Comparison of ENCODE assay signal across 8 cellular contexts in genomic region chr10:17669185-17669872, GRCh38. TPM values are rescaled to one million over a fixed set of nuclear protein-coding genes. Genes with fewer than 3 reads are reported as not detected.
DNase-seq lines count a peak whose midpoint lies in the region; ATAC-seq and TF ChIP-seq lines count a peak whose summit lies in the region.

No MANE protein-coding gene starts in this region.

- TF ChIP-seq CTCF in natural killer cell (IDR thresholded peaks at IDR 0.05) (no peak), left lung (IDR thresholded peaks at IDR 0.05) (no peak), progenitor cell of endocrine pancreas (IDR thresholded peaks at IDR 0.05; ENCODE audit: unreplicated experiment) (no peak)

- ATAC-seq in GM18867 (IDR thresholded peaks at IDR 0.05; ENCODE audit: unreplicated experiment) (peak; percentile 71), HG02759 (IDR thresholded peaks at IDR 0.05; ENCODE audit: unreplicated experiment) (peak; percentile 73), natural killer cell (peak; percentile 21 to 61 (median 57)), left lung (no peak)

- no peaks in the 10 kb centered on the region for H3K9me3 ChIP-seq in left lung

- no peaks in the 10 kb centered on the region for H3K27me3 Mint-ChIP-seq in natural killer cell (ENCODE audit: low read depth in 2 of 2)
- no peaks in the 10 kb centered on the region for H3K27me3 Mint-ChIP-seq in progenitor cell of endocrine pancreas

- no peaks in the 10 kb centered on the region for H3K9me3 Mint-ChIP-seq in natural killer cell
- H3K9me3 Mint-ChIP-seq in progenitor cell of endocrine pancreas (ENCODE audit: low read depth) = no peaks in the 10 kb centered on the region

- no peak overlapping the region for H3K4me3 ChIP-seq in left lung

- H3K36me3 ChIP-seq in left lung = no peaks in the 10 kb centered on the region

- H3K27ac ChIP-seq in left lung = no peak overlapping the region

- H3K4me1 ChIP-seq in left lung = peaks cover 0 to 47% of the 10 kb centered on the region in 2 donors

- H3K36me3 Mint-ChIP-seq in natural killer cell (no peaks in the 10 kb centered on the region), progenitor cell of endocrine pancreas (ENCODE audit: insufficient read depth) (peaks cover 1% of the 10 kb centered on the region)

- H3K27me3 ChIP-seq in left lung = no peaks in the 10 kb centered on the region

- peak; percentile 62 for DNase-seq in activated CD4-positive, CD25-positive, alpha-beta regulatory T cell treated with anti-CD3 and anti-CD28 coated beads, Interleukin-2, amount 50 U/mL, for 72 hours
- DNase-seq in natural killer cell (peak; percentile 23), NCI-H1105 (lab: John Stamatoyannopoulos, UW) (no peak), LoVo (ENCODE audit: low spot score) (no peak), left lung (no peak), progenitor cell of endocrine pancreas (ENCODE audit: low spot score, unreplicated experiment) (no peak)

- H3K4me1 Mint-ChIP-seq in natural killer cell = peaks cover 51 to 54% of the 10 kb centered on the region in 2 donors
- peaks cover 13% of the 10 kb centered on the region for H3K4me1 Mint-ChIP-seq in progenitor cell of endocrine pancreas (ENCODE audit: low read depth)

- peak overlapping the region; percentile 86 for H3K4me3 Mint-ChIP-seq in natural killer cell
- H3K4me3 Mint-ChIP-seq in progenitor cell of endocrine pancreas (ENCODE audit: low read depth) = no peak overlapping the region

- H3K27ac Mint-ChIP-seq in natural killer cell (peak overlapping the region; percentile 73 to 88), progenitor cell of endocrine pancreas (no peak overlapping the region)

- intact Hi-C loops in natural killer cell (cut with micrococcal nuclease) = no loop called here
- intact Hi-C loops in left lung (cut with DNase I) = no loop called here

RNA-seq across cellular contexts. Expression of gene STAM, which starts 25.4 kb away (rescaled TPM):
- total RNA-seq in natural killer cell (10 to 100 TPM; 37.8 to 40.2 (median 38.6) TPM), left lung (10 to 100 TPM; 36.4 to 42.3 TPM), progenitor cell of endocrine pancreas (25.1 and 27.8 TPM in 2 replicates)

RNA-seq across cellular contexts. Expression of gene HACD1, which starts 52.2 kb away (rescaled TPM):
- total RNA-seq in natural killer cell (1 to 10 TPM in 1 of 3 donors, under 1 TPM in 2; 0.82 to 1.5 (median 0.87) TPM), left lung (10 to 100 TPM; 45.1 to 47.0 TPM), progenitor cell of endocrine pancreas (14.3 and 15.9 TPM in 2 replicates)

Comparison
In these comparisons a context has a peak if more than half of its experiments do, and no peak if none do; other contexts are left out.
1. DNase-seq: peak in activated CD4-positive, CD25-positive, alpha-beta regulatory T cell treated with anti-CD3 and anti-CD28 coated beads, Interleukin-2, amount 50 U/mL, for 72 hours (single experiment) and natural killer cell (single experiment); none in NCI-H1105 (single experiment), LoVo (single experiment), left lung (0 of 2) and progenitor cell of endocrine pancreas (single experiment).